Comparison of ENCODE assay signal across 8 cellular contexts in genomic region chr5:82068042-82068441, GRCh38.
A peak's percentile ranks its signal among the peaks of the same experiment; 100 is the strongest.
DNase-seq lines count a peak whose midpoint lies in the region; ATAC-seq, FAIRE-seq and TF ChIP-seq lines count a peak whose summit lies in the region.
"Not testable (repeated sequence)": the region's sequence is repeated elsewhere in the genome, so short reads cannot be mapped to it uniquely, and the experiment has no call there.

No MANE protein-coding gene starts in this region.

- not testable (repeated sequence) for ATAC-seq in activated T-cell treated with anti-CD3 and anti-CD28 coated beads, Interleukin-2, amount 50 U/mL, for 4 hours; K562; naive B cell (ENCODE audit: low read depth in 2 of 2)

- intact Hi-C loops in CD4-positive, alpha-beta memory T cell (cut with micrococcal nuclease), result loop anchor here (10.0 kb wide), 1 partner anchor 213 kb away; no protein-coding TSS in a partner anchor
- intact Hi-C loops in activated CD4-positive, alpha-beta T cell treated with anti-CD3 and anti-CD28 coated beads, Interleukin-2, amount 10 ng/mL, durations not matched to agents 24 days and 14 days (cut with micrococcal nuclease); K562 (cut with micrococcal nuclease): not testable (repeated sequence)

- CTCF ChIA-PET in CD4-positive, alpha-beta memory T cell (lab: Charles Lee; ENCODE audit: partially characterized antibody), result interaction anchor here (0.7 kb wide), 1 partner anchor 767 kb away, joined by 3 read pairs; the partner anchor contains the start of gene ZCCHC9
- CTCF ChIA-PET in K562 (lab: Yijun Ruan, JAX; ENCODE audit: low intra/inter-chr PET ratio), result interaction anchor here (0.6 kb wide), 1 partner anchor 10 kb away, joined by 3 read pairs; no protein-coding TSS in a partner anchor

- H3K9ac ChIP-seq in K562 (ENCODE audit: insufficient read depth in 1 of 2, low read depth in 2 of 2, low read length in 2 of 2), result not testable (repeated sequence)

- TF ChIP-seq RAD21 in K562 (CRISPR knock-in tag; conservative IDR thresholded peaks at IDR 0.05 in 1 of 2, IDR thresholded peaks at IDR 0.05 in 1 of 2), result not testable (repeated sequence)

- not testable (repeated sequence) for H3K9me1 ChIP-seq in K562 (ENCODE audit: control insufficient read depth, insufficient read depth, low read length)

- H3K4me1 Mint-ChIP-seq in CD4-positive, alpha-beta memory T cell; activated CD4-positive, alpha-beta T cell treated with anti-CD3 and anti-CD28 coated beads, Interleukin-2, amount 10 ng/mL, durations not matched to agents 24 days and 14 days; activated T-cell treated with anti-CD3 and anti-CD28 coated beads, Interleukin-2, amount 50 U/mL, for 4 hours (ENCODE audit: low read depth); naive B cell; osteocyte (ENCODE audit: unreplicated experiment): not testable (repeated sequence)
- peaks cover 16% of the 10 kb centered on the region for H3K4me1 Mint-ChIP-seq in activated naive CD4-positive, alpha-beta T cell treated with anti-CD3 and anti-CD28 coated beads, Interleukin-2, amount 50 U/mL, for 24 hours

- 98% methylated on average over 3 of the region's 3 CpGs for WGBS in K562 (ENCODE audit: insufficient coverage, low coverage, missing lambda C conversion rate)

- BruUV-seq in K562 (replicated peaks; lab: Mats Ljungman, UMichigan), result not testable (repeated sequence)

- H3K27ac Mint-ChIP-seq in CD4-positive, alpha-beta memory T cell, result peak overlapping the region in 3 of 7 donors; percentile 36 to 77 (median 52)
- not testable (repeated sequence) for H3K27ac Mint-ChIP-seq in activated CD4-positive, alpha-beta T cell treated with anti-CD3 and anti-CD28 coated beads, Interleukin-2, amount 10 ng/mL, durations not matched to agents 24 days and 14 days; activated naive CD4-positive, alpha-beta T cell treated with anti-CD3 and anti-CD28 coated beads, Interleukin-2, amount 50 U/mL, for 24 hours; osteocyte (ENCODE audit: unreplicated experiment)
- peak overlapping the region in 1 of 6 donors; percentile 91 for H3K27ac Mint-ChIP-seq in naive B cell

- not testable (repeated sequence) for H3K4me1 ChIP-seq in CD4-positive, alpha-beta memory T cell (ENCODE audit: insufficient read depth, low read length); K562 (replicated peaks in 1 of 2; ENCODE audit: control insufficient read depth in 2 of 2, insufficient read depth in 2 of 2, low read length in 2 of 2)

- H3K36me3 ChIP-seq in CD4-positive, alpha-beta memory T cell (ENCODE audit: insufficient read depth, low read length); K562 (ENCODE audit: control insufficient read depth, insufficient read depth, low read length): not testable (repeated sequence)

- not testable (repeated sequence) for H3K79me2 ChIP-seq in K562 (ENCODE audit: control insufficient read depth, insufficient read depth, low read length)

- H3K4me3 ChIP-seq in CD4-positive, alpha-beta memory T cell (ENCODE audit: low read length in 2 of 2); K562: not testable (repeated sequence)

- in situ Hi-C loops in K562 (cut with MboI), result not testable (repeated sequence)

- H3K27ac ChIP-seq in CD4-positive, alpha-beta memory T cell (ENCODE audit: low read depth, low read length); K562 (ENCODE audit: extremely low read depth, low read depth, low read length): not testable (repeated sequence)

- not testable (repeated sequence) for H3K36me3 Mint-ChIP-seq in CD4-positive, alpha-beta memory T cell; activated CD4-positive, alpha-beta T cell treated with anti-CD3 and anti-CD28 coated beads, Interleukin-2, amount 10 ng/mL, durations not matched to agents 24 days and 14 days (ENCODE audit: low read depth); activated T-cell treated with anti-CD3 and anti-CD28 coated beads, Interleukin-2, amount 50 U/mL, for 4 hours (ENCODE audit: insufficient read depth); activated naive CD4-positive, alpha-beta T cell treated with anti-CD3 and anti-CD28 coated beads, Interleukin-2, amount 50 U/mL, for 24 hours; naive B cell; osteocyte (ENCODE audit: unreplicated experiment)

- H3K4me2 ChIP-seq in K562 (ENCODE audit: insufficient read depth, low read length), result not testable (repeated sequence)

- not testable (repeated sequence) for H3K9me3 Mint-ChIP-seq in CD4-positive, alpha-beta memory T cell; activated CD4-positive, alpha-beta T cell treated with anti-CD3 and anti-CD28 coated beads, Interleukin-2, amount 10 ng/mL, durations not matched to agents 24 days and 14 days; activated T-cell treated with anti-CD3 and anti-CD28 coated beads, Interleukin-2, amount 50 U/mL, for 4 hours; activated naive CD4-positive, alpha-beta T cell treated with anti-CD3 and anti-CD28 coated beads, Interleukin-2, amount 50 U/mL, for 24 hours; naive B cell; osteocyte (ENCODE audit: unreplicated experiment)

- not testable (repeated sequence) for H4K20me1 ChIP-seq in K562 (replicated peaks; ENCODE audit: control insufficient read depth, insufficient read depth, low read length)

- POLR2A ChIA-PET in CD4-positive, alpha-beta memory T cell (lab: Charles Lee; ENCODE audit: partially characterized antibody); K562 (lab: Yijun Ruan, JAX): not testable (repeated sequence)

- TF ChIP-seq POLR2A in K562 (conservative IDR thresholded peaks at IDR 0.05), result not testable (repeated sequence)

- H2AFZ ChIP-seq in K562 (ENCODE audit: low read depth, low read length), result not testable (repeated sequence)

- H3K27me3 Mint-ChIP-seq in CD4-positive, alpha-beta memory T cell; activated CD4-positive, alpha-beta T cell treated with anti-CD3 and anti-CD28 coated beads, Interleukin-2, amount 10 ng/mL, durations not matched to agents 24 days and 14 days; activated T-cell treated with anti-CD3 and anti-CD28 coated beads, Interleukin-2, amount 50 U/mL, for 4 hours (ENCODE audit: low read depth); activated naive CD4-positive, alpha-beta T cell treated with anti-CD3 and anti-CD28 coated beads, Interleukin-2, amount 50 U/mL, for 24 hours; naive B cell; osteocyte (ENCODE audit: unreplicated experiment): not testable (repeated sequence)

- H3K27me3 ChIP-seq in CD4-positive, alpha-beta memory T cell (ENCODE audit: insufficient read depth, low read length); K562 (ENCODE audit: control insufficient read depth in 2 of 2, insufficient read depth in 2 of 2, low read length in 2 of 2): not testable (repeated sequence)

- TF ChIP-seq EP300 in K562 (IDR thresholded peaks at IDR 0.05; ENCODE audit: low read length), result not testable (repeated sequence)

- not testable (repeated sequence) for H3K9me3 ChIP-seq in CD4-positive, alpha-beta memory T cell (ENCODE audit: control insufficient read depth in 1 of 2, low read length in 2 of 2); K562 (replicated peaks; ENCODE audit: control insufficient read depth, insufficient read depth, low read depth, low read length)

- not testable (repeated sequence) for TF ChIP-seq CTCF in K562 (IDR thresholded peaks at IDR 0.05 in 2 of 3, conservative IDR thresholded peaks at IDR 0.05 in 1 of 3; ENCODE audit: insufficient read depth in 2 of 3, low read depth in 1 of 3, low read length in 3 of 3); osteocyte (IDR thresholded peaks at IDR 0.05)

- not testable (repeated sequence) for DNase-seq in CD4-positive, alpha-beta memory T cell; GM18507 (ENCODE audit: extremely low spot score, insufficient read length, low read depth); activated CD4-positive, alpha-beta T cell treated with anti-CD3 and anti-CD28 coated beads, Interleukin-2, amount 10 ng/mL, durations not matched to agents 24 days and 14 days; activated T-cell treated with anti-CD3 and anti-CD28 coated beads, Interleukin-2, amount 50 U/mL, for 4 hours; K562 (ENCODE audit: extremely low read depth in 1 of 4, low spot score in 3 of 4); naive B cell; osteocyte (ENCODE audit: extremely low spot score, unreplicated experiment)

- peak; percentile 58 for FAIRE-seq in GM18507 (lab: Jason Lieb, UNC)
- not testable (repeated sequence) for FAIRE-seq in K562 (lab: Jason Lieb, UNC)

- peak overlapping the region in 7 of 8 donors; percentile 34 to 71 (median 62) for H3K4me3 Mint-ChIP-seq in CD4-positive, alpha-beta memory T cell
- peak overlapping the region; percentile 14 for H3K4me3 Mint-ChIP-seq in activated CD4-positive, alpha-beta T cell treated with anti-CD3 and anti-CD28 coated beads, Interleukin-2, amount 10 ng/mL, durations not matched to agents 24 days and 14 days
- peak overlapping the region; percentile 45 for H3K4me3 Mint-ChIP-seq in activated T-cell treated with anti-CD3 and anti-CD28 coated beads, Interleukin-2, amount 50 U/mL, for 4 hours
- H3K4me3 Mint-ChIP-seq in activated naive CD4-positive, alpha-beta T cell treated with anti-CD3 and anti-CD28 coated beads, Interleukin-2, amount 50 U/mL, for 24 hours, result peak overlapping the region; percentile 16
- H3K4me3 Mint-ChIP-seq in naive B cell (peak overlapping the region in 5 of 8 donors; percentile 15 to 66 (median 37)), osteocyte (ENCODE audit: unreplicated experiment) (peak overlapping the region; percentile 29)

TF ChIP-seq in K562, 482 proteins besides CTCF, POLR2A, EP300 and RAD21:
- peak; percentile 76 for TF ChIP-seq ZNF146 (CRISPR knock-in tag; IDR thresholded peaks at IDR 0.05; ENCODE audit: unreplicated experiment)
